ENCODE assay signal across 22 cellular contexts in the genomic region with DNA sequence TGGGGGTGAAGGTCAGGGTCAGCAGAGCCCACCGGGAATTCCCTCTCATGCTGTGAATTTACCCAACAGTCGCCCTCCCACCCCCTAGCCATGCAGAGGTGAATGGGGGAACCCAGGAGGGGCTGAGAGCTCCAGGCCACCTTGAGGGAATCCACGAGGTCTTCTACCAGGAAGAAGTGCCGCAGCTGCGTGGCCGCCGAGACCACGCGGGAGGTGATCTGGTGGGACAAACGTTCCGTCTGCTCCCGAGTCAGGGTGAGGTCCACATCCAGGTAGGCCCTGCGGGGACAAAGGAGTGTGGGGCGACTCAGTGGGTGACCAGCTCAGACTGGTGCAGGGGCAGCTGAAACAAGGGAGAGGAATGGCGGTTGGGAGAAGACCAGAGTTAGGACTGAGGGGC. TPM values are rescaled to one million over a fixed set of nuclear protein-coding genes. Genes with fewer than 3 reads are reported as not detected.
DNase-seq lines count a peak whose midpoint lies in the region; ATAC-seq and TF ChIP-seq lines count a peak whose summit lies in the region.
"Had no signal": no experiment of that assay in that cellular context is flagged by ENCODE, and none has a peak within 500 bp of the region (broad histone marks: within the 10 kb centered on the region; RNA-seq: fewer than 3 reads in every experiment).

No MANE protein-coding gene starts in this region.

- no peaks in the 10 kb centered on the region for H3K79me1 ChIP-seq in neuronal stem cell (ENCODE audit: low read depth, low read length)
- no peaks in the 10 kb centered on the region for H3K79me1 ChIP-seq in H9 (ENCODE audit: insufficient read depth, low read depth, low read length, poor library complexity, severe bottlenecking)

- no peaks in the 10 kb centered on the region for H3K36me3 ChIP-seq in neuronal stem cell (replicated peaks in 1 of 2; ENCODE audit: control insufficient read depth in 2 of 2, insufficient read depth in 2 of 2, low read length in 2 of 2)

- H3K27me3 Mint-ChIP-seq in T-helper 17 cell (no peaks in the 10 kb centered on the region), glutamatergic neuron (ENCODE audit: unreplicated experiment) (peaks cover 9% of the 10 kb centered on the region), H9 (ENCODE audit: low read depth) (no peaks in the 10 kb centered on the region)
- H3K27me3 Mint-ChIP-seq in stimulated activated naive B cell treated with anti-CD40 and anti-IgM and Interleukin-4, amounts not matched to agents 10 μg/mL and 1 μg/mL and 100 μg/mL, for 72 hours, result peaks cover 28 to 32% of the 10 kb centered on the region in 2 donors
- H3K27me3 Mint-ChIP-seq in activated T-cell treated with anti-CD3 and anti-CD28 coated beads, Interleukin-2, amount 50 U/mL, for 4 hours (ENCODE audit: low read depth), result peaks cover 12% of the 10 kb centered on the region

- no peak overlapping the region for H3K14ac ChIP-seq in neuronal stem cell (ENCODE audit: low read length)
- H3K14ac ChIP-seq in H9 (ENCODE audit: insufficient read depth, low read length), result no peak overlapping the region

- H3T11ph ChIP-seq in H9 (ENCODE audit: low read length), result no peak overlapping the region

- no peaks in the 10 kb centered on the region for H4K20me1 ChIP-seq in H9 (ENCODE audit: control insufficient read depth, insufficient read depth, insufficient read length)

- ATAC-seq in T-helper 17 cell (no peak), GM19023 (IDR thresholded peaks at IDR 0.05; ENCODE audit: unreplicated experiment) (no peak)
- no peak for ATAC-seq in stimulated activated naive B cell treated with anti-CD40 and anti-IgM and Interleukin-4, amounts not matched to agents 10 μg/mL and 1 μg/mL and 100 μg/mL, for 72 hours (replicated peaks)
- ATAC-seq in activated T-cell treated with anti-CD3 and anti-CD28 coated beads, Interleukin-2, amount 50 U/mL, for 4 hours, result no peak
- ATAC-seq: A549; CD8-positive, alpha-beta T cell; GM12878 had no signal

- no CpG with 5 or more reads among the region's 15 CpGs for WGBS in neuronal stem cell (ENCODE audit: extremely low coverage in 2 of 2, insufficient read length in 2 of 2, insufficient replicate concordance in 1 of 2), 2 donors
- WGBS in H9 (ENCODE audit: extremely low coverage, insufficient read length, low lambda C conversion rate), result no CpG with 5 or more reads among the region's 15 CpGs

- H3K4me1 ChIP-seq in neuronal stem cell (ENCODE audit: control insufficient read depth in 2 of 2, insufficient read depth in 1 of 2, low read depth in 1 of 2, low read length in 2 of 2) (peaks cover 2 to 4% of the 10 kb centered on the region in 2 donors), H9 (ENCODE audit: insufficient read depth, low read length) (no peaks in the 10 kb centered on the region; the same call in 1 of the 2 replicates)
- H3K4me1 ChIP-seq: Caco-2 had no signal

- TF ChIP-seq CTCF in glutamatergic neuron (IDR thresholded peaks at IDR 0.05; ENCODE audit: partially characterized antibody, unreplicated experiment) (no peak), H9 (conservative IDR thresholded peaks at IDR 0.05) (no peak)

- H3K27ac ChIP-seq in neuronal stem cell (replicated peaks; ENCODE audit: low read length) (no peak overlapping the region), H9 (ENCODE audit: insufficient read length, low read depth, low read length) (no peak overlapping the region)
- H3K27ac ChIP-seq: 22Rv1; A549; BLaER1 treated with 17β-estradiol and CSF1 and Interleukin-3, amounts not matched to agents 10 nM and 100 nM; C4-2B had no signal

- no peak overlapping the region for H2BK20ac ChIP-seq in H9 (ENCODE audit: low read depth, low read length, poor library complexity, severe bottlenecking)

- no peak overlapping the region for H2AFZ ChIP-seq in neuronal stem cell (ENCODE audit: low read length)
- no peak overlapping the region for H2AFZ ChIP-seq in H9 (ENCODE audit: low read length)

- H2BK120ac ChIP-seq in neuronal stem cell (ENCODE audit: low read depth, low read length) (no peak overlapping the region), H9 (ENCODE audit: low read depth, low read length, poor library complexity, severe bottlenecking) (no peak overlapping the region)

- no peaks in the 10 kb centered on the region for H3K9me3 ChIP-seq in T-helper 17 cell (ENCODE audit: control insufficient read depth, low read length, poor library complexity, severe bottlenecking)
- no peaks in the 10 kb centered on the region for H3K9me3 ChIP-seq in neuronal stem cell (replicated peaks in 1 of 2; ENCODE audit: control insufficient read depth in 2 of 2, insufficient read depth in 1 of 2, low read depth in 1 of 2, low read length in 2 of 2)
- no peaks in the 10 kb centered on the region for H3K9me3 ChIP-seq in H9 (ENCODE audit: control insufficient read depth, low read depth, low read length)
- H3K9me3 ChIP-seq: A549; BLaER1 treated with 17β-estradiol and CSF1 and Interleukin-3, amounts not matched to agents 10 nM and 100 nM; Caco-2 had no signal

- H4K8ac ChIP-seq in neuronal stem cell (ENCODE audit: low read depth, low read length) (no peak overlapping the region), H9 (replicated peaks; ENCODE audit: insufficient read length, low read depth, low read length) (no peak overlapping the region)

- H2BK15ac ChIP-seq in neuronal stem cell (ENCODE audit: low read length) (peak overlapping the region; percentile 58), H9 (ENCODE audit: low read depth, low read length) (no peak overlapping the region)

- H2BK5ac ChIP-seq in neuronal stem cell (ENCODE audit: low read length), result no peak overlapping the region
- no peak overlapping the region for H2BK5ac ChIP-seq in H9 (ENCODE audit: insufficient read length, low read length)

- no peak for DNase-seq in T-helper 17 cell
- no peak for DNase-seq in glutamatergic neuron
- DNase-seq in neuronal stem cell (ENCODE audit: low spot score), result no peak
- DNase-seq in stimulated activated naive B cell treated with anti-CD40 and anti-IgM and Interleukin-4, amounts not matched to agents 10 μg/mL and 1 μg/mL and 100 μg/mL, for 72 hours, result no peak
- no peak for DNase-seq in activated T-cell treated with anti-CD3 and anti-CD28 coated beads, Interleukin-2, amount 50 U/mL, for 4 hours
- DNase-seq in H9, result no peak
- DNase-seq: AML-193; Caco-2; Calu3; CD4-positive, alpha-beta T cell; CD8-positive, alpha-beta T cell; DND-41; EL; GDM1 had no signal

- no peak overlapping the region for H4K91ac ChIP-seq in neuronal stem cell (ENCODE audit: low read depth, low read length, poor library complexity)
- no peak overlapping the region for H4K91ac ChIP-seq in H9 (ENCODE audit: insufficient read length, low read depth, low read length)

- H3K9me3 Mint-ChIP-seq in glutamatergic neuron (ENCODE audit: unreplicated experiment) (peaks cover 10% of the 10 kb centered on the region), H9 (peaks cover 0 to 2% of the 10 kb centered on the region in 2 experiments; a peak in 1 of 5 replicates)
- no peaks in the 10 kb centered on the region for H3K9me3 Mint-ChIP-seq in stimulated activated naive B cell treated with anti-CD40 and anti-IgM and Interleukin-4, amounts not matched to agents 10 μg/mL and 1 μg/mL and 100 μg/mL, for 72 hours
- H3K9me3 Mint-ChIP-seq in activated T-cell treated with anti-CD3 and anti-CD28 coated beads, Interleukin-2, amount 50 U/mL, for 4 hours, result no peaks in the 10 kb centered on the region
- H3K9me3 Mint-ChIP-seq: CD4-positive, alpha-beta T cell; CD8-positive, alpha-beta T cell had no signal

- no peak overlapping the region for H3K4me2 ChIP-seq in neuronal stem cell (ENCODE audit: insufficient read depth, low read length, poor library complexity, severe bottlenecking)
- no peak overlapping the region for H3K4me2 ChIP-seq in H9 (ENCODE audit: insufficient read depth, insufficient read length, low read length)
- H3K4me2 ChIP-seq: A549; BLaER1 treated with 17β-estradiol and CSF1 and Interleukin-3, amounts not matched to agents 10 nM and 100 nM had no signal

- H3K27ac Mint-ChIP-seq in T-helper 17 cell (no peak overlapping the region), glutamatergic neuron (ENCODE audit: unreplicated experiment) (peak overlapping the region; percentile 59), H9 (0 out of 7 replicates have a peak overlapping the region, but pooled peaks of 1 of the 3 experiments have one; percentile 6)
- H3K27ac Mint-ChIP-seq in stimulated activated naive B cell treated with anti-CD40 and anti-IgM and Interleukin-4, amounts not matched to agents 10 μg/mL and 1 μg/mL and 100 μg/mL, for 72 hours, result peak overlapping the region; percentile 68
- H3K27ac Mint-ChIP-seq: CD4-positive, alpha-beta T cell; CD8-positive, alpha-beta T cell had no signal

- H3K23ac ChIP-seq in neuronal stem cell (ENCODE audit: low read depth, low read length, poor library complexity), result no peak overlapping the region
- H3K23ac ChIP-seq in H9 (ENCODE audit: insufficient read length, low read depth, low read length), result no peak overlapping the region

- no peaks in the 10 kb centered on the region for H3K79me2 ChIP-seq in H9 (ENCODE audit: insufficient read depth, low read length)

- H3K27me3 ChIP-seq in neuronal stem cell (ENCODE audit: control insufficient read depth in 3 of 3, insufficient read depth in 3 of 3, low read depth in 1 of 3, low read length in 3 of 3) (no peaks in the 10 kb centered on the region), H9 (ENCODE audit: insufficient read depth, low read length) (no peaks in the 10 kb centered on the region)

- H3K4me3 Mint-ChIP-seq in T-helper 17 cell (peak overlapping the region; percentile 43), glutamatergic neuron (ENCODE audit: unreplicated experiment) (peak overlapping the region; percentile 46), H9 (no peak overlapping the region)
- no peak overlapping the region for H3K4me3 Mint-ChIP-seq in stimulated activated naive B cell treated with anti-CD40 and anti-IgM and Interleukin-4, amounts not matched to agents 10 μg/mL and 1 μg/mL and 100 μg/mL, for 72 hours
- no peak overlapping the region for H3K4me3 Mint-ChIP-seq in activated T-cell treated with anti-CD3 and anti-CD28 coated beads, Interleukin-2, amount 50 U/mL, for 4 hours
- H3K4me3 Mint-ChIP-seq: B cell; CD8-positive, alpha-beta T cell had no signal

- H4K5ac ChIP-seq in H9 (ENCODE audit: insufficient read length, low read depth, low read length), result no peak overlapping the region

- H3K4me1 Mint-ChIP-seq in T-helper 17 cell (peaks cover 11% of the 10 kb centered on the region), glutamatergic neuron (ENCODE audit: low read depth, unreplicated experiment) (peaks cover 10% of the 10 kb centered on the region), H9 (peaks cover 15 to 20% of the 10 kb centered on the region in 2 experiments)
- peaks cover 14 to 31% of the 10 kb centered on the region in 2 donors for H3K4me1 Mint-ChIP-seq in stimulated activated naive B cell treated with anti-CD40 and anti-IgM and Interleukin-4, amounts not matched to agents 10 μg/mL and 1 μg/mL and 100 μg/mL, for 72 hours
- peaks cover 12% of the 10 kb centered on the region for H3K4me1 Mint-ChIP-seq in activated T-cell treated with anti-CD3 and anti-CD28 coated beads, Interleukin-2, amount 50 U/mL, for 4 hours (ENCODE audit: low read depth)

- no peaks in the 10 kb centered on the region for H3K36me3 Mint-ChIP-seq in T-helper 17 cell (ENCODE audit: low read depth)
- H3K36me3 Mint-ChIP-seq in glutamatergic neuron (ENCODE audit: unreplicated experiment), result no peaks in the 10 kb centered on the region
- H3K36me3 Mint-ChIP-seq in stimulated activated naive B cell treated with anti-CD40 and anti-IgM and Interleukin-4, amounts not matched to agents 10 μg/mL and 1 μg/mL and 100 μg/mL, for 72 hours, result no peaks in the 10 kb centered on the region
- H3K36me3 Mint-ChIP-seq in activated T-cell treated with anti-CD3 and anti-CD28 coated beads, Interleukin-2, amount 50 U/mL, for 4 hours (ENCODE audit: insufficient read depth), result no peaks in the 10 kb centered on the region
- H3K36me3 Mint-ChIP-seq in H9 (ENCODE audit: insufficient read depth in 1 of 3, low read depth in 3 of 3), result peaks cover 2 to 21% (median 9%) of the 10 kb centered on the region in 3 experiments; a peak in 4 of 7 replicates
- H3K36me3 Mint-ChIP-seq: CD8-positive, alpha-beta T cell had no signal

- H3K23me2 ChIP-seq in H9 (ENCODE audit: insufficient read length, low read depth, low read length, poor library complexity, severe bottlenecking), result peaks cover 11% of the 10 kb centered on the region

- no peak overlapping the region for H2BK12ac ChIP-seq in neuronal stem cell (ENCODE audit: low read length)
- no peak overlapping the region for H2BK12ac ChIP-seq in H9 (ENCODE audit: insufficient read length, low read depth, low read length)

- no peak overlapping the region for H3K56ac ChIP-seq in H9 (ENCODE audit: insufficient read length, low read depth, low read length)

- peak overlapping the region; percentile 57 for H3K18ac ChIP-seq in neuronal stem cell (ENCODE audit: low read length)
- H3K18ac ChIP-seq in H9 (ENCODE audit: insufficient read length, low read depth, low read length), result no peak overlapping the region

- H3K9ac ChIP-seq in neuronal stem cell (ENCODE audit: low read depth, low read length, poor library complexity) (no peak overlapping the region), H9 (ENCODE audit: extremely low read depth, insufficient read length, low read length) (no peak overlapping the region)
- H3K9ac ChIP-seq: BLaER1 treated with 17β-estradiol and CSF1 and Interleukin-3, amounts not matched to agents 10 nM and 100 nM had no signal

- H2AK5ac ChIP-seq in neuronal stem cell (ENCODE audit: low read depth, low read length) (peak overlapping the region; percentile 46), H9 (ENCODE audit: insufficient read length, low read length) (no peak overlapping the region)

- no peak overlapping the region for H3K4ac ChIP-seq in neuronal stem cell (ENCODE audit: low read length)
- no peak overlapping the region for H3K4ac ChIP-seq in H9 (ENCODE audit: low read depth, low read length)

- no peak overlapping the region for H3K4me3 ChIP-seq in neuronal stem cell (ENCODE audit: low read length in 2 of 2)
- H3K4me3 ChIP-seq: A549; BLaER1 treated with 17β-estradiol and CSF1 and Interleukin-3, amounts not matched to agents 10 nM and 100 nM; GM12878 had no signal

RNA-seq across cellular contexts. Expression of a gene that starts 8.1 kb away (rescaled TPM):
- total RNA-seq in T-helper 17 cell (1 to 10 TPM; 2.3 to 6.2 TPM), glutamatergic neuron (ENCODE audit: unreplicated experiment) (179 TPM), H9 (2021) (18.9 and 20.1 TPM in 2 replicates)
- 9.5 TPM for polyA plus RNA-seq in neuronal stem cell (2013, experiment 1 of 2)
- 10.0 TPM for polyA plus RNA-seq in neuronal stem cell (2013, experiment 2 of 2)
- total RNA-seq in activated T-cell treated with anti-CD3 and anti-CD28 coated beads, Interleukin-2, amount 50 U/mL, for 4 hours, result 1 to 10 TPM in 2 of 3 donors, under 1 TPM in 1; 0.83 to 1.5 (median 1.5) TPM

RNA-seq across cellular contexts. Expression of a gene that starts 9.5 kb away (rescaled TPM):
- total RNA-seq in T-helper 17 cell (1 to 10 TPM; 3.8 to 8.5 TPM), glutamatergic neuron (ENCODE audit: unreplicated experiment) (6.6 TPM), H9 (2021) (7.7 and 8.1 TPM in 2 replicates)
- polyA plus RNA-seq in neuronal stem cell (2013, experiment 1 of 2), result 1.3 TPM
- 1.2 TPM for polyA plus RNA-seq in neuronal stem cell (2013, experiment 2 of 2)
- 1 to 10 TPM; 1.1 to 1.4 (median 1.3) TPM for total RNA-seq in activated T-cell treated with anti-CD3 and anti-CD28 coated beads, Interleukin-2, amount 50 U/mL, for 4 hours

RNA-seq across cellular contexts. Expression of a gene that starts 18.6 kb away (rescaled TPM):
- total RNA-seq in T-helper 17 cell (100 to 1,000 TPM in 1 of 2 donors, 10 to 100 TPM in 1; 99.7 to 101 TPM), glutamatergic neuron (ENCODE audit: unreplicated experiment) (73.6 TPM), H9 (2021) (157 and 162 TPM in 2 replicates)
- 61.7 TPM for polyA plus RNA-seq in neuronal stem cell (2013, experiment 1 of 2)
- polyA plus RNA-seq in neuronal stem cell (2013, experiment 2 of 2), result 63.2 TPM
- 100 to 1,000 TPM; 135 to 164 (median 157) TPM for total RNA-seq in activated T-cell treated with anti-CD3 and anti-CD28 coated beads, Interleukin-2, amount 50 U/mL, for 4 hours

RNA-seq across cellular contexts. Expression of a gene that starts 20.9 kb away (rescaled TPM):
- total RNA-seq in T-helper 17 cell (1,000 to 10,000 TPM in 1 of 2 donors, 100 to 1,000 TPM in 1; 967 to 2,209 TPM), glutamatergic neuron (ENCODE audit: unreplicated experiment) (not detected), H9 (2021) (1.7 and 2.5 TPM in 2 replicates)
- polyA plus RNA-seq in neuronal stem cell (2013, experiment 1 of 2), result 8.5 TPM
- 8.7 TPM for polyA plus RNA-seq in neuronal stem cell (2013, experiment 2 of 2)
- total RNA-seq in activated T-cell treated with anti-CD3 and anti-CD28 coated beads, Interleukin-2, amount 50 U/mL, for 4 hours, result 10 to 100 TPM; 10.5 to 13.4 (median 13.2) TPM
- total RNA-seq: A172 had no signal

Comparison
In these comparisons a context has a peak if more than half of its experiments do, and no peak if none do; other contexts are left out.
1. H3K4me3 Mint-ChIP-seq: peak in T-helper 17 cell (single experiment) and glutamatergic neuron (single experiment); none in stimulated activated naive B cell treated with anti-CD40 and anti-IgM and Interleukin-4, amounts not matched to agents 10 μg/mL and 1 μg/mL and 100 μg/mL, for 72 hours (0 of 2), activated T-cell treated with anti-CD3 and anti-CD28 coated beads, Interleukin-2, amount 50 U/mL, for 4 hours (single experiment) and H9 (0 of 2).